12 cellular contexts compared by ENCODE assay signal in genomic region chr3:71168043-71168720, GRCh38.
DNase-seq lines count a peak whose midpoint lies in the region; ATAC-seq and TF ChIP-seq lines count a peak whose summit lies in the region.
"Had no signal": no experiment of that assay in that cellular context is flagged by ENCODE, and none has a peak within 500 bp of the region (broad histone marks: within the 10 kb centered on the region; RNA-seq: fewer than 3 reads in every experiment).

No MANE protein-coding gene starts in this region.

- H3K27me3 ChIP-seq in AG04450 (ENCODE audit: control insufficient read depth, insufficient read depth, low read length) (no peaks in the 10 kb centered on the region), OCI-LY3 (ENCODE audit: low read depth, low read length) (no peaks in the 10 kb centered on the region)

- H3K27ac Mint-ChIP-seq in nephron, result peak overlapping the region; percentile 76 to 93 (median 81)

- peaks cover 59% of the 10 kb centered on the region for H3K4me1 Mint-ChIP-seq in nephron

- H3K27ac ChIP-seq in AG04450 (ENCODE audit: low read depth, low read length) (no peak overlapping the region), OCI-LY3 (ENCODE audit: low read length) (peak overlapping the region; percentile 27)
- H3K27ac ChIP-seq: HL-60 had no signal

- H3K36me3 Mint-ChIP-seq in nephron (ENCODE audit: low read depth), result peaks cover 11% of the 10 kb centered on the region

- H3K4me3 Mint-ChIP-seq in nephron, result peak overlapping the region in 1 of 3 experiments; percentile 45

- no peak overlapping the region for H3K4me3 ChIP-seq in AG04450 (ENCODE audit: low read depth, low read length)
- peak overlapping the region; percentile 74 for H3K4me3 ChIP-seq in OCI-LY3 (ENCODE audit: low read length)

- H3K9me3 ChIP-seq in AG04450 (ENCODE audit: control insufficient read depth, insufficient read depth, low read length) (no peaks in the 10 kb centered on the region; the same call in 1 of the 2 replicates), OCI-LY3 (ENCODE audit: insufficient read depth, low read length) (no peaks in the 10 kb centered on the region)

- POLR2A ChIA-PET in AG04450 (lab: Yijun Ruan, JAX), result interaction anchor here (0.5 to 1.5 kb wide), 4 partner anchors 27 to 129 kb away, joined by 3 to 5 read pairs (median 3); no protein-coding TSS in a partner anchor

- TF ChIP-seq CTCF in AG04450 (IDR thresholded peaks at IDR 0.05; ENCODE audit: low read depth, low read length) (no peak), OCI-LY3 (IDR thresholded peaks at IDR 0.05; ENCODE audit: low read depth, low read length) (no peak), nephron (IDR thresholded peaks at IDR 0.05; ENCODE audit: unreplicated experiment in 3 of 3) (no peak)

- H3K4me1 ChIP-seq in OCI-LY3 (ENCODE audit: low read length), result peaks cover 31% of the 10 kb centered on the region

- no peak for ATAC-seq in GM19455 (IDR thresholded peaks at IDR 0.05; ENCODE audit: unreplicated experiment)

- H3K9me3 Mint-ChIP-seq in nephron, result no peaks in the 10 kb centered on the region

- H3K27me3 Mint-ChIP-seq in nephron (ENCODE audit: low read depth), result peaks cover 3% of the 10 kb centered on the region

- CTCF ChIA-PET in AG04450 (lab: Charles Lee), result no interaction called here

- H3K4me2 ChIP-seq in OCI-LY3 (ENCODE audit: low read length), result peak overlapping the region; percentile 89

- no peaks in the 10 kb centered on the region for H3K36me3 ChIP-seq in OCI-LY3 (replicated peaks; ENCODE audit: low read depth, low read length)

- no peaks in the 10 kb centered on the region for H3K79me2 ChIP-seq in OCI-LY3 (ENCODE audit: low read length)

- DNase-seq in AG04450 (ENCODE audit: low read depth, low spot score) (peak; percentile 43), dermis blood vessel endothelial cell (peak; percentile 39), NCI-H2029 (lab: John Stamatoyannopoulos, UW) (no peak), DMS79 treated with DMSO at 0.1 percent for 48 hours (lab: John Stamatoyannopoulos, UW) (no peak), iPS-NIHi7 (ENCODE audit: extremely low spot score) (no peak)
- DNase-seq: aorta, left cardiac atrium, NCI-H82 had no signal

- H3K9ac ChIP-seq in OCI-LY3 (ENCODE audit: low read length), result peak overlapping the region; percentile 63

- H2AFZ ChIP-seq in OCI-LY3 (ENCODE audit: low read depth, low read length), result peak overlapping the region; percentile 85

- H4K20me1 ChIP-seq in OCI-LY3 (ENCODE audit: insufficient read depth, low read length), result no peaks in the 10 kb centered on the region

Comparison
In these comparisons a context has a peak if more than half of its experiments do, and no peak if none do; other contexts are left out.
1. DNase-seq: peak in AG04450 (single experiment) and dermis blood vessel endothelial cell (single experiment); none in NCI-H2029 (single experiment), DMS79 treated with DMSO at 0.1 percent for 48 hours (single experiment) and iPS-NIHi7 (single experiment).